ENCODE assay signal across 1 cellular context in genomic region chr2:168216351-168217005, GRCh38.
TF ChIP-seq lines count a peak whose summit lies in the region.

No MANE protein-coding gene starts in this region.

TF ChIP-seq in IMR-90, 13 proteins besides CTCF, POLR2A, EP300 and RAD21:
- no peak for TF ChIP-seq FOS (IDR thresholded peaks at IDR 0.05; ENCODE audit: low read depth, low read length)
- no peak for TF ChIP-seq MAFK (IDR thresholded peaks at IDR 0.05; ENCODE audit: low read depth, low read length)
- no peak for TF ChIP-seq RCOR1 (IDR thresholded peaks at IDR 0.05; ENCODE audit: insufficient replicate concordance, low read length)
TF ChIP-seq in IMR-90: peak in this region for 0.
